In genomic region chr14:22276913-22277816, GRCh38 we compare ENCODE assay signal across 9 cellular contexts.
A peak's percentile ranks its signal among the peaks of the same experiment; 100 is the strongest.
DNase-seq lines count a peak whose midpoint lies in the region; ATAC-seq, FAIRE-seq and TF ChIP-seq lines count a peak whose summit lies in the region.
"Had no signal": no experiment of that assay in that cellular context is flagged by ENCODE, and none has a peak within 500 bp of the region (broad histone marks: within the 10 kb centered on the region; RNA-seq: fewer than 3 reads in every experiment).

No MANE protein-coding gene starts in this region.

- no peaks in the 10 kb centered on the region; the same call in 1 of the 2 replicates for H3K9me2 ChIP-seq in SK-N-SH

- DNase-seq in A549 (ENCODE audit: low read depth in 1 of 2, low spot score in 1 of 2) (peak in 1 of 2 experiments; percentile 25), GM13976 (ENCODE audit: low spot score) (no peak), SK-N-SH (peak; percentile 3), iPS-NIHi11 (ENCODE audit: low spot score) (peak; percentile 29), NCI-H128 (lab: John Stamatoyannopoulos, UW; ENCODE audit: unreplicated experiment) (no peak)
- DNase-seq: cerebellar nuclear complex had no signal

- H3K9me3 ChIP-seq in A549 = no peaks in the 10 kb centered on the region
- H3K9me3 ChIP-seq in SK-N-SH = no peaks in the 10 kb centered on the region

- no peaks in the 10 kb centered on the region for H3F3A ChIP-seq in SK-N-SH (replicated peaks; ENCODE audit: insufficient read depth)

- no peaks in the 10 kb centered on the region for H3K36me3 ChIP-seq in SK-N-SH (replicated peaks in 1 of 2; ENCODE audit: control insufficient read depth in 1 of 2, insufficient read depth in 2 of 2, low read length in 1 of 2)

- TF ChIP-seq POLR2A in A549 (IDR thresholded peaks at IDR 0.05; ENCODE audit: low read length) = no peak

- peak; percentile 68 for TF ChIP-seq CTCF in A549 (IDR thresholded peaks at IDR 0.05)
- peak; percentile 17 for TF ChIP-seq CTCF in GM13976 (IDR thresholded peaks at IDR 0.05; ENCODE audit: borderline replicate concordance, control extremely low read depth, extremely low read depth, insufficient read depth, missing control alignments)
- TF ChIP-seq CTCF in SK-N-SH (IDR thresholded peaks at IDR 0.05) = peak; percentile 79

- H3K4me3 ChIP-seq in A549 (no peak overlapping the region), SK-N-SH (ENCODE audit: low read depth in 2 of 2, low read length in 1 of 2) (peak overlapping the region in 1 of 2 experiments; percentile 7; a peak in 1 of 4 replicates)

- H3K27ac ChIP-seq in A549 = no peak overlapping the region
- no peak overlapping the region for H3K27ac ChIP-seq in SK-N-SH (ENCODE audit: low read depth in 2 of 2, low read length in 1 of 2)

- in situ Hi-C loops in GM13976 (cut with MboI; ENCODE audit: low sequenced_read_pairs, unreplicated experiment) = no loop called here

- peaks cover 37% of the 10 kb centered on the region for H3K27me3 ChIP-seq in SK-N-SH (ENCODE audit: insufficient read depth)

- no peak overlapping the region for H2AFZ ChIP-seq in SK-N-SH (ENCODE audit: low read depth)

- no peaks in the 10 kb centered on the region for H3K4me1 ChIP-seq in A549
- H3K4me1 ChIP-seq in SK-N-SH (ENCODE audit: control insufficient read depth in 1 of 2, insufficient read depth in 2 of 2, low read depth in 1 of 2, low read length in 1 of 2) = no peaks in the 10 kb centered on the region; a peak in 1 of 4 replicates

- POLR2A ChIA-PET in A549 (lab: Yijun Ruan, JAX) (no interaction called here), SK-N-SH (lab: Yijun Ruan, JAX) (no interaction called here)

- 19% methylated on average over 4 of the region's 4 CpGs for WGBS in A549 (ENCODE audit: missing lambda C conversion rate)
- WGBS in SK-N-SH (ENCODE audit: low lambda C conversion rate) = 4% methylated on average over 4 of the region's 4 CpGs

- TF ChIP-seq EP300 in A549 (IDR thresholded peaks at IDR 0.05) = no peak
- no peak for TF ChIP-seq EP300 in SK-N-SH (IDR thresholded peaks at IDR 0.05; ENCODE audit: borderline replicate concordance in 1 of 2, low read depth in 1 of 2, low read length in 1 of 2)

- ATAC-seq in A549 = no peak
- ATAC-seq in GM18868 (IDR thresholded peaks at IDR 0.05; ENCODE audit: unreplicated experiment) = no peak
- no peak for ATAC-seq in HG03460 (IDR thresholded peaks at IDR 0.05; ENCODE audit: unreplicated experiment)
- ATAC-seq in GM18867 (IDR thresholded peaks at IDR 0.05; ENCODE audit: unreplicated experiment) = no peak

- H3K4me2 ChIP-seq in A549 = no peak overlapping the region
- no peak overlapping the region for H3K4me2 ChIP-seq in SK-N-SH

- peak; percentile 25 to 30; a peak in 2 of 5 replicates for TF ChIP-seq RAD21 in A549 (conservative IDR thresholded peaks at IDR 0.05 in 1 of 2, IDR thresholded peaks at IDR 0.05 in 1 of 2)
- TF ChIP-seq RAD21 in SK-N-SH (IDR thresholded peaks at IDR 0.05; ENCODE audit: low read length) = peak; percentile 9; the same call in 1 of the 2 replicates

- no peak overlapping the region for H3K9ac ChIP-seq in SK-N-SH

- H3K79me2 ChIP-seq in SK-N-SH (ENCODE audit: insufficient read depth) = no peaks in the 10 kb centered on the region

- CTCF ChIA-PET in A549 (lab: Yijun Ruan, JAX) = interaction anchor here (0.6 to 2.7 kb wide), 20 partner anchors 9 to 639 kb away, joined by 3 to 18 read pairs (median 3); no protein-coding TSS in a partner anchor
- CTCF ChIA-PET in SK-N-SH (lab: Yijun Ruan, JAX) = interaction anchor here (0.7 to 2.2 kb wide), 9 partner anchors 8 to 96 kb away, joined by 3 to 14 read pairs (median 4); no protein-coding TSS in a partner anchor

- peak; percentile 63 for FAIRE-seq in A549 (lab: Jason Lieb, UNC)

- H4K20me1 ChIP-seq in SK-N-SH (ENCODE audit: insufficient read depth) = no peaks in the 10 kb centered on the region

TF ChIP-seq in A549, 52 proteins besides CTCF, POLR2A, EP300 and RAD21:
- TF ChIP-seq CEBPB (IDR thresholded peaks at IDR 0.05) = no peak
- TF ChIP-seq MAFK (IDR thresholded peaks at IDR 0.05; ENCODE audit: partially characterized antibody) = peak; percentile 85
- TF ChIP-seq TP53 (CRISPR knock-in tag; IDR thresholded peaks at IDR 0.05) = no peak
- no peak for TF ChIP-seq MAX (IDR thresholded peaks at IDR 0.05)
- TF ChIP-seq PHF8 (IDR thresholded peaks at IDR 0.05; ENCODE audit: borderline replicate concordance, low read depth) = no peak
- TF ChIP-seq ELK1 (IDR thresholded peaks at IDR 0.05; ENCODE audit: low read depth, low read length) = no peak

TF ChIP-seq in SK-N-SH, 30 proteins besides CTCF, POLR2A, EP300 and RAD21:
- TF ChIP-seq USF1 (IDR thresholded peaks at IDR 0.05; ENCODE audit: borderline replicate concordance, low read depth) = no peak
- no peak for TF ChIP-seq USF2 (IDR thresholded peaks at IDR 0.05; ENCODE audit: borderline replicate concordance, low read depth, low read length)
- TF ChIP-seq JUND (IDR thresholded peaks at IDR 0.05) = no peak
- TF ChIP-seq REST (IDR thresholded peaks at IDR 0.05; ENCODE audit: low read depth, low read length) = no peak
- TF ChIP-seq FOXM1 (IDR thresholded peaks at IDR 0.05; ENCODE audit: low read depth) = no peak

Comparison
In these comparisons a context has a peak if more than half of its experiments do, and no peak if none do; other contexts are left out.
1. DNase-seq: peak in SK-N-SH (single experiment) and iPS-NIHi11 (single experiment); none in GM13976 (single experiment) and NCI-H128 (single experiment).
2. CTCF ChIP-seq: peak in every context shown above with its lines; median percentile 79 in SK-N-SH; 68 in A549; 17 in GM13976.
3. Of the 12 proteins assayed by ChIP-seq in both A549 and SK-N-SH: peak only in A549: none; only in SK-N-SH: none; in both: CTCF and RAD21; in neither: 10.